8 cellular contexts compared by ENCODE assay signal in genomic region chr9:95025213-95026170, GRCh38.
DNase-seq lines count a peak whose midpoint lies in the region; ATAC-seq, FAIRE-seq and TF ChIP-seq lines count a peak whose summit lies in the region.

No MANE protein-coding gene starts in this region.

- no peak overlapping the region for H3K4me3 ChIP-seq in PC-9
- no peak overlapping the region for H3K4me3 ChIP-seq in fibroblast of pulmonary artery (replicated peaks; ENCODE audit: low read depth, low read length)
- H3K4me3 ChIP-seq in pancreas = no peak overlapping the region

- H3K27me3 ChIP-seq in PC-9 (ENCODE audit: insufficient read depth, low read depth) = no peaks in the 10 kb centered on the region
- H3K27me3 ChIP-seq in pancreas = no peaks in the 10 kb centered on the region

- FAIRE-seq in pancreas (lab: Jason Lieb, UNC) = peak; percentile 51

- no peaks in the 10 kb centered on the region for H3K9me3 Mint-ChIP-seq in activated T-cell treated with anti-CD3 and anti-CD28 coated beads, Interleukin-2, amount 50 U/mL, for 4 hours

- BruUV-seq in PC-9 (replicated peaks; lab: Mats Ljungman, UMichigan) = no TSS peak

- intact Hi-C loops in PC-9 (cut with micrococcal nuclease; ENCODE audit: unreplicated experiment) = no loop called here
- intact Hi-C loops in pancreas (cut with DNase I) = no loop called here

- H3K9me3 ChIP-seq in PC-9 (ENCODE audit: insufficient read depth, low read depth) (no peaks in the 10 kb centered on the region), pancreas (no peaks in the 10 kb centered on the region)

- H3K4me2 ChIP-seq in PC-9 = no peak overlapping the region

- peak; percentile 66 to 79 (median 72) for ATAC-seq in pancreas
- no peak for ATAC-seq in activated T-cell treated with anti-CD3 and anti-CD28 coated beads, Interleukin-2, amount 50 U/mL, for 4 hours

- peaks cover 98% of the 10 kb centered on the region for H3K79me2 ChIP-seq in PC-9 (ENCODE audit: low read depth)

- peaks cover 69% of the 10 kb centered on the region for H4K20me1 ChIP-seq in PC-9 (ENCODE audit: insufficient read depth)

- no peak overlapping the region for H3K4me3 Mint-ChIP-seq in activated T-cell treated with anti-CD3 and anti-CD28 coated beads, Interleukin-2, amount 50 U/mL, for 4 hours

- TF ChIP-seq CTCF in C4-2B (conservative IDR thresholded peaks at IDR 0.05) (peak; percentile 18), PC-9 (conservative IDR thresholded peaks at IDR 0.05) (no peak), fibroblast of pulmonary artery (IDR thresholded peaks at IDR 0.05; ENCODE audit: low read length, missing control alignments) (peak; percentile 60), pancreas (IDR thresholded peaks at IDR 0.05) (peak in 2 of 4 donors; percentile 19 to 24)

- peaks cover 48% of the 10 kb centered on the region for H3F3A ChIP-seq in PC-9 (ENCODE audit: insufficient read depth, low read depth)

- no peak overlapping the region for H2AFZ ChIP-seq in PC-9

- H3K27me3 Mint-ChIP-seq in activated T-cell treated with anti-CD3 and anti-CD28 coated beads, Interleukin-2, amount 50 U/mL, for 4 hours (ENCODE audit: low read depth) = no peaks in the 10 kb centered on the region

- no peak overlapping the region for H3K27ac ChIP-seq in C4-2B
- peak overlapping the region; percentile 35 for H3K27ac ChIP-seq in PC-9
- peak overlapping the region; percentile 69 to 95 (median 84) for H3K27ac ChIP-seq in pancreas

- H3K36me3 Mint-ChIP-seq in activated T-cell treated with anti-CD3 and anti-CD28 coated beads, Interleukin-2, amount 50 U/mL, for 4 hours (ENCODE audit: insufficient read depth) = peaks cover 9% of the 10 kb centered on the region

- POLR2A ChIA-PET in PC-9 (lab: Charles Lee; ENCODE audit: unreplicated experiment) = interaction anchor here (0.5 to 0.7 kb wide), 4 partner anchors 30 to 344 kb away, joined by 3 to 5 read pairs (median 4); no protein-coding TSS in a partner anchor

- H3K36me3 ChIP-seq in PC-9 (ENCODE audit: low read depth) = peaks cover 70% of the 10 kb centered on the region
- peaks cover 0 to under 1% (median 0%) of the 10 kb centered on the region in 3 donors for H3K36me3 ChIP-seq in pancreas

- CTCF ChIA-PET in PC-9 (lab: Charles Lee) = no interaction called here

- no peaks in the 10 kb centered on the region for H3K9me2 ChIP-seq in PC-9 (ENCODE audit: insufficient read depth)

- no peaks in the 10 kb centered on the region for H3K4me1 Mint-ChIP-seq in activated T-cell treated with anti-CD3 and anti-CD28 coated beads, Interleukin-2, amount 50 U/mL, for 4 hours (ENCODE audit: low read depth)

- H3K4me1 ChIP-seq in PC-9 (replicated peaks; ENCODE audit: insufficient read depth) (peaks cover 8% of the 10 kb centered on the region), pancreas (peaks cover 82 to 99% (median 88%) of the 10 kb centered on the region in 3 donors)

- DNase-seq in PC-9 (peak in 1 of 2 experiments; percentile 37), fibroblast of pulmonary artery (ENCODE audit: low read depth) (peak; percentile 96), pancreas (peak; percentile 71 to 89 (median 84)), germinal center (ENCODE audit: low spot score) (no peak), NCI-H524 treated with DMSO at 0.1 percent for 48 hours (lab: John Stamatoyannopoulos, UW) (no peak), GOT3 (lab: John Stamatoyannopoulos, UW) (no peak)
- DNase-seq in activated T-cell treated with anti-CD3 and anti-CD28 coated beads, Interleukin-2, amount 50 U/mL, for 4 hours = no peak

- 10 to 12% methylated on average over 13 of the region's 13 CpGs for WGBS in pancreas, 2 donors

Comparison
In these comparisons a context has a peak if more than half of its experiments do, and no peak if none do; other contexts are left out.
1. DNase-seq: peak in fibroblast of pulmonary artery (single experiment) and pancreas (6 of 6); none in activated T-cell treated with anti-CD3 and anti-CD28 coated beads, Interleukin-2, amount 50 U/mL, for 4 hours (single experiment), germinal center (single experiment), NCI-H524 treated with DMSO at 0.1 percent for 48 hours (single experiment) and GOT3 (single experiment).
2. ATAC-seq: peak in pancreas (4 of 4); none in activated T-cell treated with anti-CD3 and anti-CD28 coated beads, Interleukin-2, amount 50 U/mL, for 4 hours (0 of 2).